Comparison of ENCODE assay signal across 8 cellular contexts in genomic region chr5:123937230-123937629, GRCh38.
DNase-seq lines count a peak whose midpoint lies in the region; ATAC-seq and TF ChIP-seq lines count a peak whose summit lies in the region.

No MANE protein-coding gene starts in this region.

- H3K27me3 Mint-ChIP-seq in CD14-positive monocyte (ENCODE audit: low read depth in 3 of 3) = no peaks in the 10 kb centered on the region

- peak; percentile 28 for TF ChIP-seq CTCF in CD14-positive monocyte (IDR thresholded peaks at IDR 0.05)
- peak; percentile 44 for TF ChIP-seq CTCF in HFF-Myc (IDR thresholded peaks at IDR 0.05; ENCODE audit: low read depth, low read length, missing control alignments)
- peak; percentile 58 for TF ChIP-seq CTCF in fibroblast of the aortic adventitia (IDR thresholded peaks at IDR 0.05; ENCODE audit: insufficient read depth, low read length)

- H3K4me3 ChIP-seq in HFF-Myc (replicated peaks; ENCODE audit: low read depth, low read length) (no peak overlapping the region), fibroblast of the aortic adventitia (ENCODE audit: low read depth, low read length) (no peak overlapping the region), skeletal muscle cell (ENCODE audit: low read depth, low read length) (no peak overlapping the region)

- ATAC-seq in stimulated activated effector memory CD8-positive, alpha-beta T cell treated with anti-CD3 and anti-CD28 coated beads, Interleukin-12 subunit alpha, Interleukin-12 subunit beta, amount 100 ng/mL, for 72 hours = no peak
- no peak for ATAC-seq in HG02798 (IDR thresholded peaks at IDR 0.05; ENCODE audit: poor library complexity, unreplicated experiment)

- H3K4me1 Mint-ChIP-seq in CD14-positive monocyte = no peaks in the 10 kb centered on the region
- no peaks in the 10 kb centered on the region for H3K4me1 Mint-ChIP-seq in stimulated activated effector memory CD8-positive, alpha-beta T cell treated with anti-CD3 and anti-CD28 coated beads, Interleukin-12 subunit alpha, Interleukin-12 subunit beta, amount 100 ng/mL, for 72 hours

- intact Hi-C loops in CD14-positive monocyte (cut with micrococcal nuclease) = no loop called here

- DNase-seq in CD14-positive monocyte (ENCODE audit: low spot score) (no peak), HFF-Myc (ENCODE audit: extremely low read depth, low read depth) (peak; percentile 40), SHP77 (lab: John Stamatoyannopoulos, UW) (peak; percentile 71 to 75), fibroblast of the aortic adventitia (ENCODE audit: low read depth) (peak; percentile 73), skeletal muscle cell (ENCODE audit: low read depth) (peak; percentile 18), NCI-H446 treated with DMSO at 0.1 percent for 48 hours (lab: John Stamatoyannopoulos, UW) (no peak)
- DNase-seq in stimulated activated effector memory CD8-positive, alpha-beta T cell treated with anti-CD3 and anti-CD28 coated beads, Interleukin-12 subunit alpha, Interleukin-12 subunit beta, amount 100 ng/mL, for 72 hours (ENCODE audit: low spot score in 2 of 2) = no peak

- peaks cover 11 to 38% (median 27%) of the 10 kb centered on the region in 7 donors for H3K9me3 Mint-ChIP-seq in CD14-positive monocyte
- H3K9me3 Mint-ChIP-seq in stimulated activated effector memory CD8-positive, alpha-beta T cell treated with anti-CD3 and anti-CD28 coated beads, Interleukin-12 subunit alpha, Interleukin-12 subunit beta, amount 100 ng/mL, for 72 hours = peaks cover 26% of the 10 kb centered on the region

- no peak overlapping the region for H3K27ac Mint-ChIP-seq in CD14-positive monocyte
- H3K27ac Mint-ChIP-seq in stimulated activated effector memory CD8-positive, alpha-beta T cell treated with anti-CD3 and anti-CD28 coated beads, Interleukin-12 subunit alpha, Interleukin-12 subunit beta, amount 100 ng/mL, for 72 hours = no peak overlapping the region

- no peaks in the 10 kb centered on the region for H3K36me3 Mint-ChIP-seq in CD14-positive monocyte
- H3K36me3 Mint-ChIP-seq in stimulated activated effector memory CD8-positive, alpha-beta T cell treated with anti-CD3 and anti-CD28 coated beads, Interleukin-12 subunit alpha, Interleukin-12 subunit beta, amount 100 ng/mL, for 72 hours = no peaks in the 10 kb centered on the region

- no peak overlapping the region for H3K4me3 Mint-ChIP-seq in CD14-positive monocyte
- H3K4me3 Mint-ChIP-seq in stimulated activated effector memory CD8-positive, alpha-beta T cell treated with anti-CD3 and anti-CD28 coated beads, Interleukin-12 subunit alpha, Interleukin-12 subunit beta, amount 100 ng/mL, for 72 hours = no peak overlapping the region

Comparison
In these comparisons a context has a peak if more than half of its experiments do, and no peak if none do; other contexts are left out.
1. DNase-seq: peak in HFF-Myc (single experiment), SHP77 (2 of 2), fibroblast of the aortic adventitia (single experiment) and skeletal muscle cell (single experiment); none in CD14-positive monocyte (single experiment), stimulated activated effector memory CD8-positive, alpha-beta T cell treated with anti-CD3 and anti-CD28 coated beads, Interleukin-12 subunit alpha, Interleukin-12 subunit beta, amount 100 ng/mL, for 72 hours (0 of 2) and NCI-H446 treated with DMSO at 0.1 percent for 48 hours (single experiment).
2. Peak in every context shown above with its lines, with median percentiles within 50 percentile points of each other: CTCF ChIP-seq.